14 cellular contexts compared by ENCODE assay signal in the genomic region with DNA sequence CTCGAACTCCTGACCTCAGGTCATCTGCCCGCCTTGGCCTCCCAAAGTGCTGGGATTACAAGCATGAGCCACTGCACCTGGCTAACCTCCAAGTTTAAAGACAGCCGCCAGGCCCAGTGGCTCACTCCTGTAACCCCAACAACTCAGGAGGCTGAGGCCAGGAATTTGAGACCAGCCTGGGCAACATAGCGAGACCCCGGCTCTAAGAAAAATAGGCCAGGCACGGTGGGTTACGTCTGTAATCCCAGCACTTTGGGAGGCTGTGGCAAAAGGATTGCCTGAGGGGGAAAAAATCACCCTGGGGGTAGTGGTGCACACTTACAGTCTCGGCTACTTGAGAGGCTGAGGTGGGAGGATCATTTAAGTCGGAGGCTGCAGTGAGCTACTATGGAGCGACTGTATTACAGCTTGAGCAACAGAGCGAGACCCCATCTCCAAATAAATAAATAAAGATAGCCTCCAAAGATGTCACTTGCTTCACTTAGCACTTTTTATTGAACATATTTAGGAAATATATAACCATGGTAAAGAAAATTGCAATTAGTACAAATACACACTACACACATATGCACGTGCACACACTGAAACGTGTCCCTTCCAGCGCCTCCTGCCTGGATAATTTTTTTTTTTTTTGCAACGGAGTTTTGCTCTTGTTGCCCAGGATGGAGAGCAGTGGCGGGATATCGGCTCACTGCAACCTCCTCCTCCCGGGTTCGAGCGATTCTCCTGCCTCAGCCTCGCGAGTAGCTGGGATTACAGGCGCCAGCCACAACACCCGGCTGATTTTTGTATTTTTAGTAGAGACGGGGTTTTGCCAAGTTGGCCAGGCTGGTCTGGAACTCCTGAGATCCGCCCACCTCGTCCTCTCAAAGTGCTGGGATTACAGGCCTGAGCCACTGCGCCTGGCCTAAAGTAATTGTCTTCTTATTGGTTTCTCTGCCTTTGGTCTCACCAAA. TPM values are rescaled to one million over a fixed set of nuclear protein-coding genes. Genes with fewer than 3 reads are reported as not detected.
A peak's percentile ranks its signal among the peaks of the same experiment; 100 is the strongest.
DNase-seq lines count a peak whose midpoint lies in the region; ATAC-seq and TF ChIP-seq lines count a peak whose summit lies in the region.
"Had no signal": no experiment of that assay in that cellular context is flagged by ENCODE, and none has a peak within 500 bp of the region (broad histone marks: within the 10 kb centered on the region; RNA-seq: fewer than 3 reads in every experiment).

No MANE protein-coding gene starts in this region.

- no peak overlapping the region for H3K4me3 ChIP-seq in endodermal cell (ENCODE audit: low read length)
- H3K4me3 ChIP-seq in gastrocnemius medialis = no peak overlapping the region
- no peak overlapping the region for H3K4me3 ChIP-seq in brain microvascular endothelial cell (ENCODE audit: low read depth, low read length)
- H3K4me3 ChIP-seq in trophoblast cell (ENCODE audit: low read depth, low read length) = no peak overlapping the region

- intact Hi-C loops in gastrocnemius medialis (cut with DNase I; ENCODE audit: low total_unique reads) = loop anchor here (5.0 kb wide), 1 partner anchor 351 kb away; a partner anchor contains a TSS

- H2AFZ ChIP-seq in trophoblast cell (ENCODE audit: insufficient read depth, low read length, poor library complexity) = no peak overlapping the region

- H2BK120ac ChIP-seq in trophoblast cell (ENCODE audit: insufficient read depth, low read length, poor library complexity) = no peak overlapping the region

- peaks cover 33% of the 10 kb centered on the region for H3K4me1 Mint-ChIP-seq in activated T-cell treated with anti-CD3 and anti-CD28 coated beads, Interleukin-2, amount 50 U/mL, for 24 hours (ENCODE audit: low read depth)
- H3K4me1 Mint-ChIP-seq in endodermal cell = no peaks in the 10 kb centered on the region

- H3K18ac ChIP-seq in trophoblast cell (ENCODE audit: low read length) = no peak overlapping the region

- no peak overlapping the region for H3K9ac ChIP-seq in endodermal cell (ENCODE audit: extremely low read depth, low read length, poor library complexity, severe bottlenecking)
- H3K9ac ChIP-seq in trophoblast cell (ENCODE audit: low read length) = no peak overlapping the region
- H3K9ac ChIP-seq: parathyroid adenoma had no signal

- H2BK12ac ChIP-seq in trophoblast cell (ENCODE audit: low read length) = no peak overlapping the region

- H3K14ac ChIP-seq in trophoblast cell (ENCODE audit: low read length) = no peak overlapping the region

- H3K79me1 ChIP-seq in trophoblast cell (ENCODE audit: low read length) = peaks cover 6% of the 10 kb centered on the region

- peaks cover 24% of the 10 kb centered on the region for H3K36me3 Mint-ChIP-seq in activated T-cell treated with anti-CD3 and anti-CD28 coated beads, Interleukin-2, amount 50 U/mL, for 24 hours (ENCODE audit: low read depth)
- H3K36me3 Mint-ChIP-seq in endodermal cell (ENCODE audit: low read depth) = peaks cover 22% of the 10 kb centered on the region

- DNase-seq in activated T-cell treated with anti-CD3 and anti-CD28 coated beads, Interleukin-2, amount 50 U/mL, for 24 hours = no peak
- no peak for DNase-seq in activated T-cell treated with anti-CD3 and anti-CD28 coated beads, Interleukin-2, amount 50 U/mL, for 1 hour
- DNase-seq in RWPE1 (ENCODE audit: low spot score) = no peak
- DNase-seq in endodermal cell = no peak
- DNase-seq in gastrocnemius medialis = no peak
- no peak for DNase-seq in brain microvascular endothelial cell
- DNase-seq in trophoblast cell = no peak
- DNase-seq: activated CD4-positive, alpha-beta T cell treated with anti-CD3 and anti-CD28 coated beads, Interleukin-2, amount 50 U/mL, for 4 hours; DMS79; NCI-H446 treated with DMSO at 0.1 percent for 48 hours; transverse colon had no signal

- TF ChIP-seq POLR2A in gastrocnemius medialis (IDR thresholded peaks at IDR 0.05) = no peak

- H3K27ac Mint-ChIP-seq in activated T-cell treated with anti-CD3 and anti-CD28 coated beads, Interleukin-2, amount 50 U/mL, for 24 hours = peak overlapping the region; percentile 90
- no peak overlapping the region for H3K27ac Mint-ChIP-seq in endodermal cell

- H3K36me3 ChIP-seq in endodermal cell (ENCODE audit: control insufficient read depth, insufficient read depth, low read length) (peaks cover 24% of the 10 kb centered on the region), gastrocnemius medialis (peaks cover 0 to 25% of the 10 kb centered on the region in 2 donors), brain microvascular endothelial cell (replicated peaks) (peaks cover 23% of the 10 kb centered on the region), trophoblast cell (ENCODE audit: control insufficient read depth in 1 of 2, insufficient read depth in 2 of 2, low read length in 2 of 2) (peaks cover 26 to 27% of the 10 kb centered on the region in 2 experiments)
- H3K36me3 ChIP-seq: transverse colon had no signal

- no peaks in the 10 kb centered on the region for H3K9me3 Mint-ChIP-seq in activated T-cell treated with anti-CD3 and anti-CD28 coated beads, Interleukin-2, amount 50 U/mL, for 24 hours
- peaks cover 10% of the 10 kb centered on the region for H3K9me3 Mint-ChIP-seq in endodermal cell

- H3K4ac ChIP-seq in trophoblast cell (ENCODE audit: low read depth, low read length) = no peak overlapping the region

- POLR2A ChIA-PET in RWPE1 (lab: Yijun Ruan, JAX; ENCODE audit: low non-redundant PET) = no interaction called here

- H3K27me3 Mint-ChIP-seq in activated T-cell treated with anti-CD3 and anti-CD28 coated beads, Interleukin-2, amount 50 U/mL, for 24 hours = no peaks in the 10 kb centered on the region
- H3K27me3 Mint-ChIP-seq in endodermal cell (ENCODE audit: insufficient read depth) = no peaks in the 10 kb centered on the region

- WGBS in endodermal cell (ENCODE audit: insufficient coverage in 1 of 2, insufficient read length in 1 of 2), 2 experiments = 93 to 96% methylated on average over 23 to 28 of the region's 28 CpGs
- no CpG with 5 or more reads among the region's 28 CpGs for WGBS in trophoblast cell (ENCODE audit: extremely low coverage, insufficient coverage, insufficient read length)

- CTCF ChIA-PET in RWPE1 (lab: Yijun Ruan, JAX) = interaction anchor here (0.6 kb wide), 1 partner anchor 11 kb away, joined by 5 read pairs; no protein-coding TSS in a partner anchor

- H2BK5ac ChIP-seq in trophoblast cell (ENCODE audit: low read depth, low read length, poor library complexity) = no peak overlapping the region

- in situ Hi-C loops in gastrocnemius medialis (cut with MboI; ENCODE audit: low sequenced_read_pairs in 4 of 4) = loop anchor here in 1 of 4 donors (10.0 kb wide), 1 partner anchor 338 kb away; a partner anchor contains a TSS
- in situ Hi-C loops in brain microvascular endothelial cell (cut with HindIII; ENCODE audit: low pct_ligation_motif_present, low sequenced_read_pairs) = no loop called here

- peak overlapping the region; percentile 92 for H3K27ac ChIP-seq in RWPE1
- H3K27ac ChIP-seq in endodermal cell (ENCODE audit: low read depth, low read length) = no peak overlapping the region
- peak overlapping the region; percentile 79 to 100 (median 97) for H3K27ac ChIP-seq in gastrocnemius medialis
- no peak overlapping the region for H3K27ac ChIP-seq in brain microvascular endothelial cell
- H3K27ac ChIP-seq in trophoblast cell (ENCODE audit: low read depth, low read length) = no peak overlapping the region
- H3K27ac ChIP-seq: PC-9 had no signal

- H3K79me2 ChIP-seq in trophoblast cell (ENCODE audit: control insufficient read depth, insufficient read depth, low read length, poor library complexity) = peaks cover 6% of the 10 kb centered on the region

- H4K8ac ChIP-seq in trophoblast cell (ENCODE audit: low read depth, low read length) = no peak overlapping the region

- H3K4me3 Mint-ChIP-seq in activated T-cell treated with anti-CD3 and anti-CD28 coated beads, Interleukin-2, amount 50 U/mL, for 24 hours = peak overlapping the region; percentile 76
- peak overlapping the region; percentile 57 for H3K4me3 Mint-ChIP-seq in endodermal cell

- ATAC-seq in gastrocnemius medialis = no peak
- ATAC-seq in HG03196 (IDR thresholded peaks at IDR 0.05; ENCODE audit: unreplicated experiment) = no peak

- H3K4me2 ChIP-seq in trophoblast cell (ENCODE audit: low read length) = no peak overlapping the region

- H3K23ac ChIP-seq in trophoblast cell (ENCODE audit: low read length) = no peak overlapping the region

- H4K91ac ChIP-seq in trophoblast cell (ENCODE audit: low read depth, low read length) = no peak overlapping the region

- no peaks in the 10 kb centered on the region for H3K9me3 ChIP-seq in endodermal cell (ENCODE audit: control insufficient read depth, low read length)
- H3K9me3 ChIP-seq in gastrocnemius medialis = no peaks in the 10 kb centered on the region
- peaks cover 3% of the 10 kb centered on the region for H3K9me3 ChIP-seq in trophoblast cell (ENCODE audit: insufficient read depth, low read depth, low read length)
- H3K9me3 ChIP-seq: transverse colon had no signal

- TF ChIP-seq CTCF in RWPE1 (conservative IDR thresholded peaks at IDR 0.05; ENCODE audit: low read depth) (no peak), endodermal cell (conservative IDR thresholded peaks at IDR 0.05) (no peak), gastrocnemius medialis (IDR thresholded peaks at IDR 0.05 in 4 of 5, conservative IDR thresholded peaks at IDR 0.05 in 1 of 5) (no peak), brain microvascular endothelial cell (IDR thresholded peaks at IDR 0.05; ENCODE audit: low read depth, low read length, missing control alignments) (no peak)

- no peak overlapping the region for H2AK5ac ChIP-seq in trophoblast cell (ENCODE audit: low read length)

- H3K4me1 ChIP-seq in endodermal cell (ENCODE audit: control insufficient read depth, insufficient read depth, low read length) (no peaks in the 10 kb centered on the region), gastrocnemius medialis (peaks cover 22 to 28% of the 10 kb centered on the region in 2 donors), trophoblast cell (ENCODE audit: control insufficient read depth in 1 of 2, insufficient read depth in 2 of 2, low read length in 2 of 2) (peaks cover 0 to 14% of the 10 kb centered on the region in 2 experiments)

- no peaks in the 10 kb centered on the region for H3K27me3 ChIP-seq in endodermal cell (ENCODE audit: control insufficient read depth, insufficient read depth, low read length, poor library complexity, severe bottlenecking)
- no peaks in the 10 kb centered on the region for H3K27me3 ChIP-seq in gastrocnemius medialis
- H3K27me3 ChIP-seq in brain microvascular endothelial cell (replicated peaks) = no peaks in the 10 kb centered on the region
- H3K27me3 ChIP-seq in trophoblast cell (ENCODE audit: insufficient read depth, low read length) = no peaks in the 10 kb centered on the region
- H3K27me3 ChIP-seq: transverse colon had no signal

- no peak overlapping the region for H4K12ac ChIP-seq in trophoblast cell (ENCODE audit: low read depth, low read length)

RNA-seq across cellular contexts. Expression of a gene that starts 1.4 kb away (rescaled TPM):
- 10 to 100 TPM; 47.0 to 57.7 TPM for total RNA-seq in endodermal cell
- polyA plus RNA-seq in endodermal cell (2013, experiment 1 of 2) = 44.3 TPM
- polyA plus RNA-seq in endodermal cell (2013, experiment 2 of 2) = 42.0 TPM
- total RNA-seq in gastrocnemius medialis = 10 to 100 TPM; 24.7 to 68.9 (median 50.9) TPM
- 43.7 and 47.1 TPM in 2 replicates for polyA plus RNA-seq in trophoblast cell (2013)

RNA-seq across cellular contexts. Expression of a gene that starts 10.7 kb away (rescaled TPM):
- total RNA-seq in endodermal cell = 10 to 100 TPM; 51.0 to 55.8 TPM
- polyA plus RNA-seq in endodermal cell (2013, experiment 1 of 2) = 71.1 TPM
- 61.7 TPM for polyA plus RNA-seq in endodermal cell (2013, experiment 2 of 2)
- 100 to 1,000 TPM in 1 of 4 donors, 10 to 100 TPM in 3; 44.3 to 102 (median 54.3) TPM for total RNA-seq in gastrocnemius medialis
- 31.8 and 32.3 TPM in 2 replicates for polyA plus RNA-seq in trophoblast cell (2013)

RNA-seq across cellular contexts. Expression of a gene that starts 12.2 kb away (rescaled TPM):
- total RNA-seq in endodermal cell (10 to 100 TPM; 53.7 to 63.0 TPM), gastrocnemius medialis (10 to 100 TPM; 20.1 to 35.9 (median 32.9) TPM)
- 93.5 TPM for polyA plus RNA-seq in endodermal cell (2013, experiment 1 of 2)
- 86.0 TPM for polyA plus RNA-seq in endodermal cell (2013, experiment 2 of 2)
- 112 and 118 TPM in 2 replicates for polyA plus RNA-seq in trophoblast cell (2013)

RNA-seq across cellular contexts. Expression of a gene that starts 18.0 kb away (rescaled TPM):
- total RNA-seq in endodermal cell (1 to 10 TPM; 1.7 to 2.8 TPM), gastrocnemius medialis (under 1 TPM; 0.07 to 0.75 (median 0.21) TPM)
- 4.1 TPM for polyA plus RNA-seq in endodermal cell (2013, experiment 1 of 2)
- 3.2 TPM for polyA plus RNA-seq in endodermal cell (2013, experiment 2 of 2)
- polyA plus RNA-seq in trophoblast cell (2013) = 1.4 and 1.5 TPM in 2 replicates

RNA-seq across cellular contexts. Expression of a gene that starts 28.7 kb away (rescaled TPM):
- total RNA-seq in endodermal cell (10 to 100 TPM; 79.7 to 80.1 TPM), gastrocnemius medialis (1 to 10 TPM in 1 of 4 donors, under 1 TPM in 1, not detected in 2; 0.24 to 1.2 TPM)
- polyA plus RNA-seq in endodermal cell (2013, experiment 1 of 2) = 22.8 TPM
- 16.6 TPM for polyA plus RNA-seq in endodermal cell (2013, experiment 2 of 2)
- 138 and 139 TPM in 2 replicates for polyA plus RNA-seq in trophoblast cell (2013)

Comparison
In these comparisons a context has a peak if more than half of its experiments do, and no peak if none do; other contexts are left out.
1. H3K27ac ChIP-seq: peak in RWPE1 (single experiment) and gastrocnemius medialis (4 of 4); none in endodermal cell (single experiment), brain microvascular endothelial cell (single experiment) and trophoblast cell (single experiment).